Comparison of ENCODE assay signal across 8 cellular contexts in the genomic region with DNA sequence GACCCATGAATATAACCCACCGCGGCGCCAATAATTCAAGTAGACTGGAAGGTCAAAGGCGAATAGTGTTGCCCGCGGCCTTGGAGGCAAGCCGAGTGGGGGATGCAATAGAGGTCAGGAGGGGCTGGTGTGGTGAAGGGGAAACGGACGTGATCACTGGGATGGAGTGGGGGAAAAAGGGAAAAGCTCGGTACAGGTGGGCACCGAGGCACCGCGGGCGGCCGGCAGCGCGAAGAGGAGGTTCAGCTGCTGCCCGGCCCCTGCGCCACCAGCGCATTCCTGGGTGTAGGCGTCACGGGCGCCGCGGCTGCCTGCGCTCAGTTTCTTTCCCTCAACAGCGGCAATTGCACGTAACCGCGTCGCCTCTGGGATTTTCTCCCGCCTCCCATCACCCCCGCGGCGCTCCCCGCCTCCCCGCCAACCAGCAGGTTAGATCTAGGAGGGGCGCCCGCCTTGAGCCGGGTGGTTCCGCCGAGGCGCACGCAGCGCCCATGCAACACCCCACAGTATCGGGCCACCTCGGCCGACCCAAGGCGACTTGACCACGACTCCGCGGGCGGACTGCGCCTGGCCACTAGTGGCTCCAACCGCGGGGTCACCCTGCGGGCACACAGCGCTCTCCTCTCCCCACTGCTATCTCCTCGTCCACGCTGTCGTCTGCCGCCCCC. TPM values are rescaled to one million over a fixed set of nuclear protein-coding genes. Genes with fewer than 3 reads are reported as not detected.
DNase-seq lines count a peak whose midpoint lies in the region; ATAC-seq and TF ChIP-seq lines count a peak whose summit lies in the region.

No MANE protein-coding gene starts in this region.

- no peak for ATAC-seq in GM21825 (IDR thresholded peaks at IDR 0.05; ENCODE audit: unreplicated experiment)
- no peak for ATAC-seq in HG03039 (IDR thresholded peaks at IDR 0.05; ENCODE audit: unreplicated experiment)

- H3K4me3 Mint-ChIP-seq in nephron, result peak overlapping the region; percentile 95 to 98 (median 98)

- H3K4me3 ChIP-seq in SK-N-MC (peak overlapping the region; percentile 81), fibroblast of mammary gland (ENCODE audit: control insufficient read depth, low read depth, low read length) (peak overlapping the region; percentile 95)

- H3K9me3 Mint-ChIP-seq in nephron, result no peaks in the 10 kb centered on the region

- no peak overlapping the region for H3K27ac ChIP-seq in SK-N-MC

- H3K9me3 ChIP-seq in SK-N-MC (ENCODE audit: low read depth, low read length), result no peaks in the 10 kb centered on the region

- H3K36me3 Mint-ChIP-seq in nephron (ENCODE audit: low read depth), result peaks cover 11% of the 10 kb centered on the region

- H3K9ac ChIP-seq in SK-N-MC (ENCODE audit: insufficient read length), result peak overlapping the region; percentile 75

- H3K27ac Mint-ChIP-seq in nephron, result peak overlapping the region; percentile 94 to 98 (median 96)

- H3K4me1 Mint-ChIP-seq in nephron, result peaks cover 37% of the 10 kb centered on the region

- TF ChIP-seq CTCF in fibroblast of mammary gland (conservative IDR thresholded peaks at IDR 0.05; ENCODE audit: control insufficient read depth, insufficient read depth, low read depth, low read length) (no peak), nephron (IDR thresholded peaks at IDR 0.05; ENCODE audit: unreplicated experiment in 3 of 3) (no peak)

- H3K36me3 ChIP-seq in SK-N-MC (ENCODE audit: insufficient read depth, low read length), result no peaks in the 10 kb centered on the region

- peaks cover 3% of the 10 kb centered on the region for H3K27me3 Mint-ChIP-seq in nephron (ENCODE audit: low read depth)

- peak; percentile 50 for DNase-seq in AG08396 (ENCODE audit: low spot score)
- DNase-seq in HT1080 (ENCODE audit: low read depth), result peak; percentile 81
- no peak for DNase-seq in SK-N-MC (ENCODE audit: low read depth, low spot score)
- peak; percentile 78 for DNase-seq in fibroblast of mammary gland (ENCODE audit: low read depth)
- no peak for DNase-seq in GF-D8 (lab: John Stamatoyannopoulos, UW)

RNA-seq across cellular contexts. Expression of gene RND3, which starts 1.5 kb away (rescaled TPM):
- total RNA-seq in HT1080 (2014; rRNA removed; shearing (Covaris generic)), result 44.9 and 62.6 TPM in 2 replicates
- polyA plus RNA-seq in HT1080 (2015; cell fraction: cytosol; rRNA removed), result 45.3 and 53.9 TPM in 2 replicates
- 76.2 and 83.6 TPM in 2 replicates for polyA plus RNA-seq in HT1080 (2015; cell fraction: nucleus; rRNA removed)

Comparison
In these comparisons a context has a peak if more than half of its experiments do, and no peak if none do; other contexts are left out.
1. DNase-seq: peak in AG08396 (single experiment), HT1080 (single experiment) and fibroblast of mammary gland (single experiment); none in SK-N-MC (single experiment) and GF-D8 (single experiment).